In the genomic region with DNA sequence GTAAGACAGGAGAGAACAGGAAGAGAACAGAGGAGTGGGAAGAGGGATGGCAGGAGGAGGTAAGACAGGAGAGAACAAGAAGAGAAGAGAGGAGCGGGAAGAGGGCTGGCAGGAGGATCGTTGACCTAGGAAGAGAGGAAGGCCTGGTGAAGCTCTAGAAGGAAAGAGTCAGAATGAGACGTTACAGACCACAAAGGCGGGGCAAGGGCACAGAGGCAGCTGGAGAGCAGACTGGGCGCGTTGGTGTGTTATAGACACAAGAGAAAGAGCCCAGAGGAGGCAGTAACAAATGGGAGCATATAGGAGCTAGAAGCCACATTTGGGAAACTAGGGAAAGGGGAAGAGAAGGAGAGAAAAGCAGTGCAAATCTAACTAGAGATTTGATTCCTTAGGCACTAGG, we compare ENCODE assay signal across 1 cellular context.
TF ChIP-seq lines count a peak whose summit lies in the region.

No MANE protein-coding gene starts in this region.

TF ChIP-seq in K562, 482 proteins besides CTCF, POLR2A, EP300 and RAD21 (continued from another document):
- TF ChIP-seq OTX1 (CRISPR knock-in tag; IDR thresholded peaks at IDR 0.05) = 0 out of 2 replicates have a peak, but pooled peaks have one; percentile 48
